ENCODE assay signal across 21 cellular contexts in genomic region chr5:119161430-119161829, GRCh38.
"Had no signal": no experiment of that assay in that cellular context is flagged by ENCODE, and none has a peak within 500 bp of the region (broad histone marks: within the 10 kb centered on the region; RNA-seq: fewer than 3 reads in every experiment).

No MANE protein-coding gene starts in this region.

- H3K4me1 ChIP-seq: foreskin keratinocyte, left ventricle myocardium inferior, lower lobe of right lung, parathyroid adenoma, psoas muscle, sigmoid colon, transverse colon had no signal

- H3K4me3 ChIP-seq: left ventricle myocardium inferior, lower lobe of right lung, psoas muscle, sigmoid colon, skin epidermis, thoracic aorta, transverse colon had no signal

- H3K27ac ChIP-seq: epithelial cell of prostate, foreskin keratinocyte, left ventricle myocardium inferior, lower lobe of right lung, parathyroid adenoma, psoas muscle, sigmoid colon, skin epidermis, thoracic aorta, transverse colon had no signal

- H3K27me3 Mint-ChIP-seq: memory B cell; stimulated activated naive CD8-positive, alpha-beta T cell treated with anti-CD3 and anti-CD28 coated beads, Interleukin-15, amount 100 ng/mL, for 72 hours had no signal

- H3K4me1 Mint-ChIP-seq: immature natural killer cell; mesothelial cell of epicardium; nephron; stimulated activated naive CD8-positive, alpha-beta T cell treated with anti-CD3 and anti-CD28 coated beads, Interleukin-15, amount 100 ng/mL, for 72 hours had no signal

- DNase-seq: caudate nucleus; cortex of kidney; effector memory CD4-positive, alpha-beta T cell; foreskin keratinocyte; immature natural killer cell; left ventricle myocardium inferior; lower lobe of right lung; psoas muscle; retina; sigmoid colon; stimulated activated CD4-positive, alpha-beta T cell treated with anti-CD3 and anti-CD28 coated beads, Interleukin-2, amount 100 ng/mL, for 24 hours; stimulated activated naive CD8-positive, alpha-beta T cell treated with anti-CD3 and anti-CD28 coated beads, Interleukin-15, amount 100 ng/mL, for 72 hours; substantia nigra; transverse colon had no signal

- ATAC-seq: foreskin keratinocyte; psoas muscle; stimulated activated naive CD8-positive, alpha-beta T cell treated with anti-CD3 and anti-CD28 coated beads, Interleukin-15, amount 100 ng/mL, for 72 hours had no signal

- H3K9me3 ChIP-seq: psoas muscle, sigmoid colon, thoracic aorta had no signal

- H3K4me3 Mint-ChIP-seq: immature natural killer cell; memory B cell; mesothelial cell of epicardium; nephron; stimulated activated naive CD8-positive, alpha-beta T cell treated with anti-CD3 and anti-CD28 coated beads, Interleukin-15, amount 100 ng/mL, for 72 hours had no signal

- H3K27me3 ChIP-seq: foreskin keratinocyte, sigmoid colon, transverse colon had no signal

- H3K27ac Mint-ChIP-seq: memory B cell, mesothelial cell of epicardium, nephron had no signal
